ENCODE assay signal across 25 cellular contexts in the genomic region with DNA sequence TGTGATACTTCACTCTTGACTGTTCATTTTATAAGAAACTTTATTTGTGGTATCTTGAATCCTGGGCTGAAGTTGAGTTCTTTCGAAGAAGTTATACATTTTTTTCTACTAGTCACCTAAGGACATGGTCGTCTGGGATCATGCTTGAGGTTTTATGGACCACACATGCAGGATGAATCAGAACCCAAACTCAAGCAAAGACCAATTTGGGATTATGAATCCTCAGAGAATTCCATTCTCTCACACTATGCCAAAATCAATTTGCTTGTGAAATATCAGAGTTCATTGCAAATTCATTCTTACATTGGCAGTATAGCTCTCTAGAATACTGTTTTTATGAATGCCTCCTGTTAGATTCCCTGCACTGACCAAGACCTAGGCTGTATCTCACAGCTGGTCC.
DNase-seq lines count a peak whose midpoint lies in the region; ATAC-seq and TF ChIP-seq lines count a peak whose summit lies in the region.
"Had no signal": no experiment of that assay in that cellular context is flagged by ENCODE, and none has a peak within 500 bp of the region (broad histone marks: within the 10 kb centered on the region; RNA-seq: fewer than 3 reads in every experiment).

No MANE protein-coding gene starts in this region.

- DNase-seq in EH (ENCODE audit: low read depth) (peak; percentile 84), LHCN-M2 (ENCODE audit: low read depth) (peak; percentile 63), fibroblast of gingiva (ENCODE audit: low read depth) (peak; percentile 20), stromal cell of bone marrow (ENCODE audit: low read depth) (peak; percentile 75), omental fat pad (ENCODE audit: low spot score) (no peak)
- DNase-seq in stimulated activated CD4-positive, alpha-beta T cell treated with anti-CD3 and anti-CD28 coated beads, Interleukin-1b, Interleukin-23, amount 100 ng/mL, for 48 hours, result no peak
- DNase-seq: activated CD4-positive, alpha-beta memory T cell treated with anti-CD3 and anti-CD28 coated beads for 36 hours; activated CD8-positive, alpha-beta memory T cell treated with anti-CD3 and anti-CD28 coated beads, Interleukin-2, amount 50 U/mL, for 48 hours; activated naive CD4-positive, alpha-beta T cell treated with anti-CD3 and anti-CD28 coated beads, Interleukin-2, amount 50 U/mL, for 16 hours; CD4-positive, CD25-positive, alpha-beta regulatory T cell; dermis blood vessel endothelial cell; H7; KG1; midbrain; naive thymus-derived CD8-positive, alpha-beta T cell; NCI-H1417 treated with DMSO at 0.1 percent for 48 hours; NCI-H2081; NCI-H226; NCI-H748 treated with DMSO at 0.1 percent for 48 hours; nucleus accumbens; small intestine; transverse colon had no signal

- TF ChIP-seq CTCF in omental fat pad (IDR thresholded peaks at IDR 0.05), result no peak

- ATAC-seq in omental fat pad (ENCODE audit: low FRiP score), result no peak
- no peak for ATAC-seq in HG03095 (IDR thresholded peaks at IDR 0.05; ENCODE audit: unreplicated experiment)
- ATAC-seq: activated CD4-positive, CD25-positive, alpha-beta regulatory T cell treated with anti-CD3 and anti-CD28 coated beads, Interleukin-2, amount 50 U/mL, for 24 hours; activated T-helper 17 cell treated with anti-CD3 and anti-CD28 coated beads, Interleukin-2, amount 50 U/mL, for 72 hours; naive thymus-derived CD8-positive, alpha-beta T cell had no signal

Comparison
In these comparisons a context has a peak if more than half of its experiments do, and no peak if none do; other contexts are left out.
1. DNase-seq: peak in EH (single experiment), LHCN-M2 (single experiment), fibroblast of gingiva (single experiment) and stromal cell of bone marrow (single experiment); none in omental fat pad (single experiment) and stimulated activated CD4-positive, alpha-beta T cell treated with anti-CD3 and anti-CD28 coated beads, Interleukin-1b, Interleukin-23, amount 100 ng/mL, for 48 hours (single experiment).